ENCODE assay signal across 33 cellular contexts in genomic region chr2:166453995-166454595, GRCh38. TPM values are rescaled to one million over a fixed set of nuclear protein-coding genes. Genes with fewer than 3 reads are reported as not detected.
"Had no signal": no experiment of that assay in that cellular context is flagged by ENCODE, and none has a peak within 500 bp of the region (broad histone marks: within the 10 kb centered on the region; RNA-seq: fewer than 3 reads in every experiment).

No MANE protein-coding gene starts in this region.

- DNase-seq: activated CD4-positive, alpha-beta T cell treated with anti-CD3 and anti-CD28 coated beads, Interleukin-2, amount 10 ng/mL, durations not matched to agents 24 days and 14 days; activated CD4-positive, alpha-beta T cell treated with anti-CD3 and anti-CD28 coated beads, Interleukin-2, amount 50 U/mL, for 4 hours; activated CD8-positive, alpha-beta T cell treated with anti-CD3 and anti-CD28 coated beads for 36 hours; activated effector memory CD4-positive, alpha-beta T cell treated with anti-CD3 and anti-CD28 coated beads, Interleukin-2, amount 50 U/mL, for 16 hours; activated naive CD4-positive, alpha-beta T cell; activated naive CD4-positive, alpha-beta T cell treated with anti-CD3 and anti-CD28 coated beads, Interleukin-2, amount 50 U/mL, for 16 hours; activated naive CD8-positive, alpha-beta T cell treated with anti-CD3 and anti-CD28 coated beads for 36 hours; activated T-cell treated with anti-CD3 and anti-CD28 coated beads, Interleukin-2, amount 50 U/mL, for 1 hour; activated T-cell treated with anti-CD3 and anti-CD28 coated beads, Interleukin-2, amount 50 U/mL, for 72 hours; amniotic stem cell; aorta; Karpas-422; NCI-H1105; NCI-H1417 treated with DMSO at 0.1 percent for 48 hours; NCI-H1694 treated with DMSO at 0.1 percent for 48 hours; NCI-H2029; NCI-H2171 treated with DMSO at 0.1 percent for 48 hours; NCI-H345; NCI-H524 treated with DMSO at 0.1 percent for 48 hours; NCI-H748 treated with DMSO at 0.1 percent for 48 hours; NK-92 treated with Interleukin-12 subunit alpha and Interleukin-12 subunit beta, amount 100 ng/mL, for 24 hours; SHP77; SJCRH30; T1000 had no signal

- H3K27me3 ChIP-seq: cardiac muscle cell, SJCRH30 had no signal

- H3K4me3 ChIP-seq: cardiac muscle cell, SJCRH30, SK-N-MC had no signal

- H3K27ac ChIP-seq: cardiac muscle cell, SJCRH30, SK-N-MC had no signal

- H3K9me3 ChIP-seq: SJCRH30 had no signal

- ATAC-seq: activated CD8-positive, alpha-beta T cell treated with anti-CD3 and anti-CD28 coated beads for 36 hours; activated T-cell treated with anti-CD3 and anti-CD28 coated beads, Interleukin-2, amount 50 U/mL, for 72 hours; activated T-helper 17 cell treated with anti-CD3 and anti-CD28 coated beads, Interleukin-2, amount 50 U/mL, for 72 hours; Panc1 had no signal

- H3K4me1 ChIP-seq: SJCRH30 had no signal

- H3K36me3 ChIP-seq: cardiac muscle cell, SJCRH30 had no signal

RNA-seq across cellular contexts. Expression of gene SCN7A, which starts 40.0 kb away (rescaled TPM):
- total RNA-seq: activated CD4-positive, alpha-beta T cell treated with anti-CD3 and anti-CD28 coated beads, Interleukin-2, amount 10 ng/mL, durations not matched to agents 24 days and 14 days; activated CD8-positive, alpha-beta memory T cell treated with anti-CD3 and anti-CD28 coated beads for 36 hours; activated CD8-positive, alpha-beta T cell treated with anti-CD3 and anti-CD28 coated beads for 36 hours; activated naive CD8-positive, alpha-beta T cell treated with anti-CD3 and anti-CD28 coated beads for 36 hours; activated T-cell treated with anti-CD3 and anti-CD28 coated beads, Interleukin-2, amount 50 U/mL, for 72 hours; activated T-helper 17 cell treated with anti-CD3 and anti-CD28 coated beads, Interleukin-2, amount 50 U/mL, for 72 hours; MCF 10A; RPMI7951; T-helper 1 cell treated with Interleukin-12 subunit alpha and Interleukin-12 subunit beta and Interleukin-4 antibody, amounts not matched to agents 30 ng/mL and 1 ng/mL, for 36 hours; T-helper 2 cell treated with Interferon-gamma antibody and Interleukin-4, amounts not matched to agents 100 ng/mL and 5 ng/mL, for 36 hours had no signal
